In the genomic region with DNA sequence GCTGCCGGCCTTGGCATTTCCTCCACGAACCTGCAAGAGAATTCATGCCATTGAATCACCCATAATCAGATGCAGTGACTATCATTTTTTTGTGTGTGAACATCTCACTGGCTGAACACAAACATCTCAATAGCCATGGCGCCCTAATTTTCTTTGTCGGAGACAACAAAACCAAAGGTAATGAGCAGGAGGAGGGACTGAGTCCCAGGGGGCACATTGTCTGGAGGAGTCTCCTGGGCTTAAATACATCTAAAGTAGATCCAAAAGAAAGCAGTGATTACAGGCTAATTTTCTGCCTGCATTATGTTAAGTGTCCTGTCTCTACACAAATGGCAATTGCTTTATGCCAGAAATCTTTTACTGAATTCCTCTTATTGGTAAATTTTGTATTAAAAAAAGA, we compare ENCODE assay signal across 21 cellular contexts.
A peak's percentile ranks its signal among the peaks of the same experiment; 100 is the strongest.
DNase-seq lines count a peak whose midpoint lies in the region; ATAC-seq and TF ChIP-seq lines count a peak whose summit lies in the region.
"Had no signal": no experiment of that assay in that cellular context is flagged by ENCODE, and none has a peak within 500 bp of the region (broad histone marks: within the 10 kb centered on the region; RNA-seq: fewer than 3 reads in every experiment).

No MANE protein-coding gene starts in this region.

- no peak overlapping the region for H2AFZ ChIP-seq in neural progenitor cell (replicated peaks)
- H2AFZ ChIP-seq: GM23248 had no signal

- no peak overlapping the region for H3K4me3 ChIP-seq in neural progenitor cell
- H3K4me3 ChIP-seq: GM23248 had no signal

- peaks cover 9% of the 10 kb centered on the region for H4K20me1 ChIP-seq in neural progenitor cell (ENCODE audit: low read depth)

- DNase-seq in D341Med (ENCODE audit: low spot score): peak; percentile 40
- DNase-seq in NCI-H2227 (lab: John Stamatoyannopoulos, UW; ENCODE audit: unreplicated experiment): peak; percentile 75
- DNase-seq in NCI-H748 treated with DMSO at 0.1 percent for 48 hours (lab: John Stamatoyannopoulos, UW): peak; percentile 17
- peak; percentile 71 for DNase-seq in neural progenitor cell (ENCODE audit: low spot score)
- DNase-seq in NCI-H526 (lab: John Stamatoyannopoulos, UW): no peak
- no peak for DNase-seq in HPDE6-E6E7 (ENCODE audit: extremely low spot score)
- DNase-seq: ACHN; BE2C; Caco-2; CD4-positive, CD25-positive, alpha-beta regulatory T cell; CD8-positive, alpha-beta memory T cell; DMS79 treated with DMSO at 0.1 percent for 48 hours; GF-D8; GM23248; H7; HFFc6; KBM-7 had no signal

- H3K9ac ChIP-seq in neural progenitor cell: no peak overlapping the region
- H3K9ac ChIP-seq: GM23248 had no signal

- H3K4me2 ChIP-seq in neural progenitor cell: peak overlapping the region; percentile 56

- no peaks in the 10 kb centered on the region for H3K36me3 Mint-ChIP-seq in neural progenitor cell
- H3K36me3 Mint-ChIP-seq: CD4-positive, CD25-positive, alpha-beta regulatory T cell; CD8-positive, alpha-beta memory T cell; IgD-negative memory B cell had no signal

- H3K9me3 ChIP-seq in neural progenitor cell (ENCODE audit: low read depth): no peaks in the 10 kb centered on the region
- H3K9me3 ChIP-seq: BE2C, Caco-2 had no signal

- H3K27me3 Mint-ChIP-seq in neural progenitor cell (ENCODE audit: insufficient read depth, low read depth): peaks cover 7% of the 10 kb centered on the region
- H3K27me3 Mint-ChIP-seq: CD4-positive, CD25-positive, alpha-beta regulatory T cell; CD8-positive, alpha-beta memory T cell; IgD-negative memory B cell had no signal

- H3K36me3 ChIP-seq in neural progenitor cell: no peaks in the 10 kb centered on the region
- H3K36me3 ChIP-seq: BE2C had no signal

- no peak overlapping the region for H3K27ac ChIP-seq in neural progenitor cell
- H3K27ac ChIP-seq: GM23248 had no signal

- peaks cover 29% of the 10 kb centered on the region for H3K4me1 ChIP-seq in neural progenitor cell
- H3K4me1 ChIP-seq: BE2C, Caco-2 had no signal

- H3F3A ChIP-seq in neural progenitor cell (ENCODE audit: low read depth): peaks cover 20% of the 10 kb centered on the region

- H3K4me1 Mint-ChIP-seq in neural progenitor cell: peaks cover 10% of the 10 kb centered on the region
- H3K4me1 Mint-ChIP-seq: CD4-positive, CD25-positive, alpha-beta regulatory T cell; CD8-positive, alpha-beta memory T cell; IgD-negative memory B cell had no signal

- no peak overlapping the region for H3K27ac Mint-ChIP-seq in neural progenitor cell
- H3K27ac Mint-ChIP-seq: CD4-positive, CD25-positive, alpha-beta regulatory T cell; CD8-positive, alpha-beta memory T cell; HFFc6; IgD-negative memory B cell had no signal

- no peak overlapping the region for H3K4me3 Mint-ChIP-seq in neural progenitor cell
- H3K4me3 Mint-ChIP-seq: CD4-positive, CD25-positive, alpha-beta regulatory T cell; CD8-positive, alpha-beta memory T cell; HFFc6; IgD-negative memory B cell had no signal

- no peaks in the 10 kb centered on the region for H3K79me2 ChIP-seq in neural progenitor cell (ENCODE audit: low read depth)

- no peaks in the 10 kb centered on the region for H3K27me3 ChIP-seq in neural progenitor cell
- H3K27me3 ChIP-seq: BE2C had no signal

- H3K9me3 Mint-ChIP-seq in neural progenitor cell: no peaks in the 10 kb centered on the region
- H3K9me3 Mint-ChIP-seq: HFFc6 had no signal

- no peak for TF ChIP-seq CTCF in neural progenitor cell (IDR thresholded peaks at IDR 0.05)

- ATAC-seq in GM19328 (IDR thresholded peaks at IDR 0.05; ENCODE audit: unreplicated experiment): no peak
- ATAC-seq: HCT116, HepG2 had no signal

Comparison
In these comparisons a context has a peak if more than half of its experiments do, and no peak if none do; other contexts are left out.
1. DNase-seq: peak in D341Med (single experiment), NCI-H2227 (single experiment), NCI-H748 treated with DMSO at 0.1 percent for 48 hours (single experiment) and neural progenitor cell (single experiment); none in NCI-H526 (0 of 2) and HPDE6-E6E7 (single experiment).